ENCODE assay signal across 18 cellular contexts in genomic region chr5:1068895-1069719, GRCh38. TPM values are rescaled to one million over a fixed set of nuclear protein-coding genes. Genes with fewer than 3 reads are reported as not detected.
DNase-seq lines count a peak whose midpoint lies in the region; ATAC-seq and TF ChIP-seq lines count a peak whose summit lies in the region.
"Had no signal": no experiment of that assay in that cellular context is flagged by ENCODE, and none has a peak within 500 bp of the region (broad histone marks: within the 10 kb centered on the region; RNA-seq: fewer than 3 reads in every experiment).

No MANE protein-coding gene starts in this region.

- peaks cover 17% of the 10 kb centered on the region for H3K79me1 ChIP-seq in neuronal stem cell (ENCODE audit: low read depth, low read length)

- H3K9me3 Mint-ChIP-seq in stimulated activated naive CD8-positive, alpha-beta T cell treated with anti-CD3 and anti-CD28 coated beads, Interleukin-15, amount 100 ng/mL, for 72 hours, result no peaks in the 10 kb centered on the region
- H3K9me3 Mint-ChIP-seq in endodermal cell, result no peaks in the 10 kb centered on the region
- H3K9me3 Mint-ChIP-seq: GM23338 had no signal

- H3K36me3 Mint-ChIP-seq in endodermal cell (ENCODE audit: low read depth), result peaks cover 19% of the 10 kb centered on the region

- peak overlapping the region; percentile 96 for H3K23ac ChIP-seq in neuronal stem cell (ENCODE audit: low read depth, low read length, poor library complexity)

- no peak overlapping the region for H3K27ac Mint-ChIP-seq in stimulated activated naive CD8-positive, alpha-beta T cell treated with anti-CD3 and anti-CD28 coated beads, Interleukin-15, amount 100 ng/mL, for 72 hours
- no peak overlapping the region for H3K27ac Mint-ChIP-seq in endodermal cell
- H3K27ac Mint-ChIP-seq: CD4-positive, CD25-positive, alpha-beta regulatory T cell; GM23338 had no signal

- H3K27me3 ChIP-seq in endodermal cell (ENCODE audit: control insufficient read depth, insufficient read depth, low read length, poor library complexity, severe bottlenecking), result no peaks in the 10 kb centered on the region
- H3K27me3 ChIP-seq in neuronal stem cell (ENCODE audit: control insufficient read depth in 3 of 3, insufficient read depth in 3 of 3, low read depth in 1 of 3, low read length in 3 of 3), result no peaks in the 10 kb centered on the region

- peak; percentile 20 for ATAC-seq in stimulated activated naive CD8-positive, alpha-beta T cell treated with anti-CD3 and anti-CD28 coated beads, Interleukin-15, amount 100 ng/mL, for 72 hours
- no peak for ATAC-seq in stimulated activated naive CD8-positive, alpha-beta T cell treated with anti-CD3 and anti-CD28 coated beads, Interleukin-15, Interleukin-2, amounts not matched to agents 100 U/mL and 50 U/mL, for 24 hours
- ATAC-seq in esophagus mucosa, result no peak

- peak overlapping the region; percentile 23 for H3K4ac ChIP-seq in neuronal stem cell (ENCODE audit: low read length)

- H3K9ac ChIP-seq in endodermal cell (ENCODE audit: extremely low read depth, low read length, poor library complexity, severe bottlenecking) (no peak overlapping the region), neuronal stem cell (ENCODE audit: low read depth, low read length, poor library complexity) (peak overlapping the region; percentile 44)

- no peak overlapping the region for H2AK5ac ChIP-seq in neuronal stem cell (ENCODE audit: low read depth, low read length)

- H3K4me3 ChIP-seq in endodermal cell (ENCODE audit: low read length) (no peak overlapping the region), neuronal stem cell (ENCODE audit: low read length in 2 of 2) (no peak overlapping the region)
- H3K4me3 ChIP-seq: GM23338 had no signal

- H3K4me1 Mint-ChIP-seq in stimulated activated naive CD8-positive, alpha-beta T cell treated with anti-CD3 and anti-CD28 coated beads, Interleukin-15, amount 100 ng/mL, for 72 hours, result no peaks in the 10 kb centered on the region
- H3K4me1 Mint-ChIP-seq in endodermal cell, result no peaks in the 10 kb centered on the region
- H3K4me1 Mint-ChIP-seq: CD4-positive, CD25-positive, alpha-beta regulatory T cell; GM23338 had no signal

- H3K4me2 ChIP-seq in neuronal stem cell (ENCODE audit: insufficient read depth, low read length, poor library complexity, severe bottlenecking), result no peak overlapping the region
- H3K4me2 ChIP-seq: GM23338 had no signal

- no peaks in the 10 kb centered on the region for H3K27me3 Mint-ChIP-seq in stimulated activated naive CD8-positive, alpha-beta T cell treated with anti-CD3 and anti-CD28 coated beads, Interleukin-15, amount 100 ng/mL, for 72 hours
- H3K27me3 Mint-ChIP-seq in endodermal cell (ENCODE audit: insufficient read depth), result no peaks in the 10 kb centered on the region
- H3K27me3 Mint-ChIP-seq: CD4-positive, CD25-positive, alpha-beta regulatory T cell had no signal

- no peaks in the 10 kb centered on the region for H3K4me1 ChIP-seq in endodermal cell (ENCODE audit: control insufficient read depth, insufficient read depth, low read length)
- peaks cover 0 to 2% of the 10 kb centered on the region in 2 donors for H3K4me1 ChIP-seq in neuronal stem cell (ENCODE audit: control insufficient read depth in 2 of 2, insufficient read depth in 1 of 2, low read depth in 1 of 2, low read length in 2 of 2)

- H4K91ac ChIP-seq in neuronal stem cell (ENCODE audit: low read depth, low read length, poor library complexity), result no peak overlapping the region

- H3K18ac ChIP-seq in neuronal stem cell (ENCODE audit: low read length), result peak overlapping the region; percentile 48

- H2BK120ac ChIP-seq in neuronal stem cell (ENCODE audit: low read depth, low read length), result no peak overlapping the region

- no peak overlapping the region for H3K4me3 Mint-ChIP-seq in stimulated activated naive CD8-positive, alpha-beta T cell treated with anti-CD3 and anti-CD28 coated beads, Interleukin-15, amount 100 ng/mL, for 72 hours
- no peak overlapping the region for H3K4me3 Mint-ChIP-seq in endodermal cell
- H3K4me3 Mint-ChIP-seq: CD4-positive, CD25-positive, alpha-beta regulatory T cell; GM23338 had no signal

- 93 to 96% methylated on average over 24 to 33 of the region's 33 CpGs for WGBS in endodermal cell (ENCODE audit: insufficient coverage in 1 of 2, insufficient read length in 1 of 2), 2 experiments
- WGBS in neuronal stem cell (ENCODE audit: extremely low coverage in 2 of 2, insufficient read length in 2 of 2, insufficient replicate concordance in 1 of 2), 2 donors, result no CpG with 5 or more reads among the region's 33 CpGs

- TF ChIP-seq CTCF in endodermal cell (conservative IDR thresholded peaks at IDR 0.05), result no peak

- H3K14ac ChIP-seq in neuronal stem cell (ENCODE audit: low read length), result peak overlapping the region; percentile 94

- H3K27ac ChIP-seq in endodermal cell (ENCODE audit: low read depth, low read length), result peak overlapping the region; percentile 24
- H3K27ac ChIP-seq in neuronal stem cell (replicated peaks; ENCODE audit: low read length), result no peak overlapping the region

- peak overlapping the region; percentile 75 for H2BK5ac ChIP-seq in neuronal stem cell (ENCODE audit: low read length)

- H3K36me3 ChIP-seq in endodermal cell (ENCODE audit: control insufficient read depth, insufficient read depth, low read length) (no peaks in the 10 kb centered on the region), neuronal stem cell (replicated peaks in 1 of 2; ENCODE audit: control insufficient read depth in 2 of 2, insufficient read depth in 2 of 2, low read length in 2 of 2) (peaks cover 16 to 20% of the 10 kb centered on the region in 2 donors)

- H4K8ac ChIP-seq in neuronal stem cell (ENCODE audit: low read depth, low read length), result peak overlapping the region; percentile 43

- H2AFZ ChIP-seq in neuronal stem cell (ENCODE audit: low read length), result no peak overlapping the region
- H2AFZ ChIP-seq: GM23338 had no signal

- no peak for DNase-seq in stimulated activated naive CD8-positive, alpha-beta T cell treated with anti-CD3 and anti-CD28 coated beads, Interleukin-15, amount 100 ng/mL, for 72 hours
- DNase-seq in stimulated activated naive CD8-positive, alpha-beta T cell treated with anti-CD3 and anti-CD28 coated beads, Interleukin-15, Interleukin-2, amounts not matched to agents 100 U/mL and 50 U/mL, for 24 hours, result no peak
- DNase-seq in endodermal cell (no peak), neuronal stem cell (ENCODE audit: low spot score) (no peak), hypothalamus (lab: John Stamatoyannopoulos, UW) (no peak), OCI-M2 (lab: John Stamatoyannopoulos, UW; ENCODE audit: unreplicated experiment) (no peak)
- DNase-seq: CD4-positive, CD25-positive, alpha-beta regulatory T cell; EL; GF-D8; HCEC 1CT; NCI-H1105; NCI-H146; NCI-H2029; NCI-H226; NCI-H510A treated with DMSO at 0.1 percent for 48 hours; NCI-H748 treated with DMSO at 0.1 percent for 48 hours had no signal

- H2BK12ac ChIP-seq in neuronal stem cell (ENCODE audit: low read length), result no peak overlapping the region

- no peaks in the 10 kb centered on the region for H3K9me3 ChIP-seq in endodermal cell (ENCODE audit: control insufficient read depth, low read length)
- peaks cover 0 to 2% of the 10 kb centered on the region in 2 donors for H3K9me3 ChIP-seq in neuronal stem cell (replicated peaks in 1 of 2; ENCODE audit: control insufficient read depth in 2 of 2, insufficient read depth in 1 of 2, low read depth in 1 of 2, low read length in 2 of 2)

- no peak overlapping the region for H2BK15ac ChIP-seq in neuronal stem cell (ENCODE audit: low read length)

RNA-seq across cellular contexts. Expression of gene SLC12A7, which starts 42.8 kb away (rescaled TPM):
- 10 to 100 TPM; 58.9 to 61.6 TPM for total RNA-seq in endodermal cell
- 45.1 TPM for polyA plus RNA-seq in endodermal cell (2013, experiment 1 of 2)
- 40.0 TPM for polyA plus RNA-seq in endodermal cell (2013, experiment 2 of 2)
- 25.7 TPM for polyA plus RNA-seq in neuronal stem cell (2013, experiment 1 of 2)
- polyA plus RNA-seq in neuronal stem cell (2013, experiment 2 of 2), result 25.0 TPM
- total RNA-seq in esophagus mucosa, result 3.0 TPM

Comparison
In these comparisons a context has a peak if more than half of its experiments do, and no peak if none do; other contexts are left out.
1. RNA of gene SLC12A7, which starts 42.8 kb away (total RNA-seq): 58.9 to 61.6 TPM in endodermal cell; 3.0 TPM in esophagus mucosa (single experiment); every median in the first group is over 10 times any median in the second.